In genomic region chr6:15434263-15434662, GRCh38 we compare ENCODE assay signal across 16 cellular contexts.
A peak's percentile ranks its signal among the peaks of the same experiment; 100 is the strongest.
DNase-seq lines count a peak whose midpoint lies in the region; ATAC-seq and TF ChIP-seq lines count a peak whose summit lies in the region.
"Had no signal": no experiment of that assay in that cellular context is flagged by ENCODE, and none has a peak within 500 bp of the region (broad histone marks: within the 10 kb centered on the region; RNA-seq: fewer than 3 reads in every experiment).

No MANE protein-coding gene starts in this region.

- H4K20me1 ChIP-seq in mammary epithelial cell (ENCODE audit: insufficient read depth, low read length), result no peaks in the 10 kb centered on the region

- no peaks in the 10 kb centered on the region for H3K27me3 Mint-ChIP-seq in activated CD4-positive, alpha-beta T cell treated with anti-CD3 and anti-CD28 coated beads, Interleukin-2, amount 10 ng/mL, durations not matched to agents 24 days and 14 days
- H3K27me3 Mint-ChIP-seq in activated naive CD8-positive, alpha-beta T cell treated with anti-CD3 and anti-CD28 coated beads, Interleukin-2, amount 10 ng/mL, durations not matched to agents 7 days and 5 days, result no peaks in the 10 kb centered on the region
- H3K27me3 Mint-ChIP-seq in osteocyte (ENCODE audit: unreplicated experiment), result no peaks in the 10 kb centered on the region

- peaks cover 27% of the 10 kb centered on the region for H3K4me1 ChIP-seq in mammary epithelial cell (ENCODE audit: insufficient read depth, low read length)

- H3K4me3 ChIP-seq in mammary epithelial cell (replicated peaks in 1 of 3; ENCODE audit: insufficient read depth in 1 of 3, low read depth in 2 of 3, low read length in 3 of 3), result no peak overlapping the region
- H3K4me3 ChIP-seq: A549, vagina had no signal

- H3K4me1 Mint-ChIP-seq in activated CD4-positive, alpha-beta T cell treated with anti-CD3 and anti-CD28 coated beads, Interleukin-2, amount 10 ng/mL, durations not matched to agents 24 days and 14 days, result peaks cover 91% of the 10 kb centered on the region
- H3K4me1 Mint-ChIP-seq in activated naive CD8-positive, alpha-beta T cell treated with anti-CD3 and anti-CD28 coated beads, Interleukin-2, amount 10 ng/mL, durations not matched to agents 7 days and 5 days, result peaks cover 82% of the 10 kb centered on the region
- H3K4me1 Mint-ChIP-seq in osteocyte (ENCODE audit: unreplicated experiment), result peaks cover 44% of the 10 kb centered on the region

- POLR2A ChIA-PET in activated naive CD8-positive, alpha-beta T cell treated with anti-CD3 and anti-CD28 coated beads, Interleukin-2, amount 10 ng/mL, durations not matched to agents 7 days and 5 days (lab: Charles Lee), result interaction anchor here (0.9 to 1.9 kb wide), 3 partner anchors 30 to 131 kb away, joined by 3 to 6 read pairs (median 4); no protein-coding TSS in a partner anchor

- H3K36me3 ChIP-seq in mammary epithelial cell (ENCODE audit: insufficient read depth, low read length), result no peaks in the 10 kb centered on the region
- H3K36me3 ChIP-seq: vagina had no signal

- TF ChIP-seq CTCF in osteocyte (IDR thresholded peaks at IDR 0.05) (no peak), mammary epithelial cell (conservative IDR thresholded peaks at IDR 0.05 in 1 of 2, IDR thresholded peaks at IDR 0.05 in 1 of 2; ENCODE audit: extremely low read depth in 1 of 2, insufficient read depth in 1 of 2, low read depth in 1 of 2, low read length in 2 of 2) (no peak)

- no peak for ATAC-seq in activated naive CD8-positive, alpha-beta T cell treated with anti-CD3 and anti-CD28 coated beads, Interleukin-2, amount 10 ng/mL, durations not matched to agents 7 days and 5 days (ENCODE audit: low read depth)
- ATAC-seq: A549, HCT116, left cardiac atrium had no signal

- H2AFZ ChIP-seq in mammary epithelial cell (ENCODE audit: low read depth, low read length), result no peak overlapping the region

- peak overlapping the region; percentile 90 for H3K27ac Mint-ChIP-seq in activated CD4-positive, alpha-beta T cell treated with anti-CD3 and anti-CD28 coated beads, Interleukin-2, amount 10 ng/mL, durations not matched to agents 24 days and 14 days
- H3K27ac Mint-ChIP-seq in activated naive CD8-positive, alpha-beta T cell treated with anti-CD3 and anti-CD28 coated beads, Interleukin-2, amount 10 ng/mL, durations not matched to agents 7 days and 5 days, result peak overlapping the region; percentile 88
- peak overlapping the region; percentile 56 for H3K27ac Mint-ChIP-seq in osteocyte (ENCODE audit: unreplicated experiment)

- CTCF ChIA-PET in mammary epithelial cell (lab: Charles Lee; ENCODE audit: low non-redundant PET), result no interaction called here

- H3K27me3 ChIP-seq in mammary epithelial cell (ENCODE audit: insufficient read depth, low read length), result no peaks in the 10 kb centered on the region
- H3K27me3 ChIP-seq: vagina had no signal

- in situ Hi-C loops in mammary epithelial cell (cut with MboI; ENCODE audit: low sequenced_read_pairs in 2 of 2), result loop anchor here in 1 of 2 donors (25.0 kb wide), 1 partner anchor 172 kb away; no protein-coding TSS in a partner anchor

- H3K36me3 Mint-ChIP-seq in activated CD4-positive, alpha-beta T cell treated with anti-CD3 and anti-CD28 coated beads, Interleukin-2, amount 10 ng/mL, durations not matched to agents 24 days and 14 days (ENCODE audit: low read depth), result peaks cover 39% of the 10 kb centered on the region
- peaks cover 25% of the 10 kb centered on the region for H3K36me3 Mint-ChIP-seq in activated naive CD8-positive, alpha-beta T cell treated with anti-CD3 and anti-CD28 coated beads, Interleukin-2, amount 10 ng/mL, durations not matched to agents 7 days and 5 days
- H3K36me3 Mint-ChIP-seq in osteocyte (ENCODE audit: unreplicated experiment), result no peaks in the 10 kb centered on the region

- intact Hi-C loops in activated CD4-positive, alpha-beta T cell treated with anti-CD3 and anti-CD28 coated beads, Interleukin-2, amount 10 ng/mL, durations not matched to agents 24 days and 14 days (cut with micrococcal nuclease), result loop anchor here (1.0 to 10.0 kb wide), 3 partner anchors 8 to 699 kb away; no protein-coding TSS in a partner anchor
- intact Hi-C loops in mammary epithelial cell (cut with micrococcal nuclease), result no loop called here

- no peak overlapping the region for H3K27ac ChIP-seq in mammary epithelial cell (ENCODE audit: insufficient read depth, low read depth, low read length)
- H3K27ac ChIP-seq: A549, vagina had no signal

- peaks cover 3% of the 10 kb centered on the region for H3K9me3 Mint-ChIP-seq in activated CD4-positive, alpha-beta T cell treated with anti-CD3 and anti-CD28 coated beads, Interleukin-2, amount 10 ng/mL, durations not matched to agents 24 days and 14 days
- H3K9me3 Mint-ChIP-seq in activated naive CD8-positive, alpha-beta T cell treated with anti-CD3 and anti-CD28 coated beads, Interleukin-2, amount 10 ng/mL, durations not matched to agents 7 days and 5 days, result peaks cover 1% of the 10 kb centered on the region
- H3K9me3 Mint-ChIP-seq in osteocyte (ENCODE audit: unreplicated experiment), result peaks cover 5% of the 10 kb centered on the region

- BruUV-seq in mammary epithelial cell (replicated peaks; lab: Mats Ljungman, UMichigan), result no TSS peak

- no peak overlapping the region for H3K4me2 ChIP-seq in mammary epithelial cell (ENCODE audit: insufficient read depth, low read depth, low read length)
- H3K4me2 ChIP-seq: A549 had no signal

- H3K4me3 Mint-ChIP-seq in activated CD4-positive, alpha-beta T cell treated with anti-CD3 and anti-CD28 coated beads, Interleukin-2, amount 10 ng/mL, durations not matched to agents 24 days and 14 days, result peak overlapping the region; percentile 75
- H3K4me3 Mint-ChIP-seq in activated naive CD8-positive, alpha-beta T cell treated with anti-CD3 and anti-CD28 coated beads, Interleukin-2, amount 10 ng/mL, durations not matched to agents 7 days and 5 days, result peak overlapping the region; percentile 53
- H3K4me3 Mint-ChIP-seq in osteocyte (ENCODE audit: unreplicated experiment), result no peak overlapping the region

- DNase-seq in activated CD4-positive, alpha-beta T cell treated with anti-CD3 and anti-CD28 coated beads, Interleukin-2, amount 10 ng/mL, durations not matched to agents 24 days and 14 days, result no peak
- no peak for DNase-seq in activated CD4-positive, alpha-beta T cell treated with anti-CD3 and anti-CD28 coated beads, Interleukin-2, amount 50 U/mL, for 1 hour
- DNase-seq in NCI-H748 (lab: John Stamatoyannopoulos, UW; ENCODE audit: unreplicated experiment) (peak; percentile 82), osteocyte (ENCODE audit: extremely low spot score, unreplicated experiment) (no peak), medulla oblongata (ENCODE audit: extremely low spot score) (no peak), EL (no peak), mammary epithelial cell (no peak)
- DNase-seq in activated naive CD8-positive, alpha-beta T cell treated with anti-CD3 and anti-CD28 coated beads, Interleukin-2, amount 10 ng/mL, durations not matched to agents 7 days and 5 days, result no peak
- DNase-seq: DND-41, IMR-90, left cardiac atrium, NCI-H187, occipital lobe had no signal

- no peaks in the 10 kb centered on the region for H3K9me3 ChIP-seq in mammary epithelial cell (replicated peaks; ENCODE audit: insufficient read depth, low read length)

- no peak overlapping the region for H3K9ac ChIP-seq in mammary epithelial cell (ENCODE audit: insufficient read depth, low read length)

- 100% methylated on average over 1 of the region's 1 CpG for WGBS in mammary epithelial cell (ENCODE audit: low coverage, missing lambda C conversion rate)

- dilution Hi-C loops in mammary epithelial cell (cut with HindIII; ENCODE audit: low sequenced_read_pairs), result no loop called here

- peaks cover 97% of the 10 kb centered on the region for H3K79me2 ChIP-seq in mammary epithelial cell (ENCODE audit: insufficient read depth, low read length)
